Comparison of ENCODE assay signal across 13 cellular contexts in genomic region chr14:89592961-89593360, GRCh38.
DNase-seq lines count a peak whose midpoint lies in the region; ATAC-seq and TF ChIP-seq lines count a peak whose summit lies in the region.
"Had no signal": no experiment of that assay in that cellular context is flagged by ENCODE, and none has a peak within 500 bp of the region (broad histone marks: within the 10 kb centered on the region; RNA-seq: fewer than 3 reads in every experiment).

No MANE protein-coding gene starts in this region.

- no peak for DNase-seq in activated naive CD8-positive, alpha-beta T cell treated with anti-CD3 and anti-CD28 coated beads for 36 hours
- DNase-seq in WTC11 (ENCODE audit: low spot score) (no peak), endothelial cell (ENCODE audit: low spot score) (no peak), kidney tubule cell (ENCODE audit: low spot score) (no peak), 8988T (no peak)
- DNase-seq: ACHN; C1 segment of cervical spinal cord; Calu3; CD4-positive, alpha-beta T cell; DMS 273 treated with DMSO at 0.1 percent for 48 hours had no signal

- peaks cover 45% of the 10 kb centered on the region for H3K36me3 Mint-ChIP-seq in activated naive CD8-positive, alpha-beta T cell
- peaks cover 65% of the 10 kb centered on the region for H3K36me3 Mint-ChIP-seq in activated naive CD8-positive, alpha-beta T cell treated with anti-CD3 and anti-CD28 coated beads for 36 hours
- H3K36me3 Mint-ChIP-seq in WTC11 = peaks cover 42% of the 10 kb centered on the region
- H3K36me3 Mint-ChIP-seq in endothelial cell (ENCODE audit: low read depth, unreplicated experiment) = peaks cover 49% of the 10 kb centered on the region
- peaks cover 58% of the 10 kb centered on the region for H3K36me3 Mint-ChIP-seq in stimulated activated memory B cell treated with anti-CD40 and anti-IgM and Interleukin-4, amounts not matched to agents 10 μg/mL and 1 μg/mL and 100 μg/mL, for 72 hours

- H3K9me3 Mint-ChIP-seq in activated naive CD8-positive, alpha-beta T cell (ENCODE audit: low read depth) = peaks cover 34% of the 10 kb centered on the region
- peaks cover 30% of the 10 kb centered on the region for H3K9me3 Mint-ChIP-seq in activated naive CD8-positive, alpha-beta T cell treated with anti-CD3 and anti-CD28 coated beads for 36 hours
- H3K9me3 Mint-ChIP-seq in WTC11 (peaks cover 22% of the 10 kb centered on the region), endothelial cell (ENCODE audit: unreplicated experiment) (no peaks in the 10 kb centered on the region)
- peaks cover 21% of the 10 kb centered on the region for H3K9me3 Mint-ChIP-seq in stimulated activated memory B cell treated with anti-CD40 and anti-IgM and Interleukin-4, amounts not matched to agents 10 μg/mL and 1 μg/mL and 100 μg/mL, for 72 hours

- no peak overlapping the region for H3K4me3 Mint-ChIP-seq in activated naive CD8-positive, alpha-beta T cell
- no peak overlapping the region for H3K4me3 Mint-ChIP-seq in activated naive CD8-positive, alpha-beta T cell treated with anti-CD3 and anti-CD28 coated beads for 36 hours
- no peak overlapping the region for H3K4me3 Mint-ChIP-seq in WTC11
- H3K4me3 Mint-ChIP-seq in endothelial cell (ENCODE audit: unreplicated experiment) = peak overlapping the region; percentile 53
- no peak overlapping the region for H3K4me3 Mint-ChIP-seq in stimulated activated memory B cell treated with anti-CD40 and anti-IgM and Interleukin-4, amounts not matched to agents 10 μg/mL and 1 μg/mL and 100 μg/mL, for 72 hours
- H3K4me3 Mint-ChIP-seq: CD4-positive, alpha-beta T cell had no signal

- peaks cover 56% of the 10 kb centered on the region for H3K4me1 Mint-ChIP-seq in activated naive CD8-positive, alpha-beta T cell (ENCODE audit: low read depth)
- peaks cover 38% of the 10 kb centered on the region for H3K4me1 Mint-ChIP-seq in activated naive CD8-positive, alpha-beta T cell treated with anti-CD3 and anti-CD28 coated beads for 36 hours
- H3K4me1 Mint-ChIP-seq in WTC11 = peaks cover 47% of the 10 kb centered on the region
- peaks cover 9% of the 10 kb centered on the region for H3K4me1 Mint-ChIP-seq in endothelial cell (ENCODE audit: unreplicated experiment)
- H3K4me1 Mint-ChIP-seq in stimulated activated memory B cell treated with anti-CD40 and anti-IgM and Interleukin-4, amounts not matched to agents 10 μg/mL and 1 μg/mL and 100 μg/mL, for 72 hours = peaks cover 48% of the 10 kb centered on the region

- no peak for ATAC-seq in WTC11
- no peak for ATAC-seq in stimulated activated memory B cell treated with anti-CD40 and anti-IgM and Interleukin-4, amounts not matched to agents 10 μg/mL and 1 μg/mL and 100 μg/mL, for 72 hours
- ATAC-seq: HCT116 had no signal

- TF ChIP-seq CTCF in WTC11 (IDR thresholded peaks at IDR 0.05) = no peak
- no peak for TF ChIP-seq CTCF in endothelial cell (IDR thresholded peaks at IDR 0.05; ENCODE audit: unreplicated experiment)

- POLR2A ChIA-PET in WTC11 (lab: Charles Lee) = interaction anchor here (0.6 kb wide), 1 partner anchor 415 kb away, joined by 3 read pairs; no protein-coding TSS in a partner anchor

- CTCF ChIA-PET in WTC11 (lab: Charles Lee) = no interaction called here

- H3K27ac Mint-ChIP-seq in activated naive CD8-positive, alpha-beta T cell = peak overlapping the region; percentile 59
- no peak overlapping the region for H3K27ac Mint-ChIP-seq in activated naive CD8-positive, alpha-beta T cell treated with anti-CD3 and anti-CD28 coated beads for 36 hours
- H3K27ac Mint-ChIP-seq in WTC11 (peak overlapping the region; percentile 2; the same call in 1 of the 2 replicates), endothelial cell (ENCODE audit: unreplicated experiment) (no peak overlapping the region)
- peak overlapping the region; percentile 76 for H3K27ac Mint-ChIP-seq in stimulated activated memory B cell treated with anti-CD40 and anti-IgM and Interleukin-4, amounts not matched to agents 10 μg/mL and 1 μg/mL and 100 μg/mL, for 72 hours

- H3K27me3 Mint-ChIP-seq in activated naive CD8-positive, alpha-beta T cell = no peaks in the 10 kb centered on the region
- H3K27me3 Mint-ChIP-seq in activated naive CD8-positive, alpha-beta T cell treated with anti-CD3 and anti-CD28 coated beads for 36 hours = no peaks in the 10 kb centered on the region
- H3K27me3 Mint-ChIP-seq in WTC11 (ENCODE audit: low read depth) (no peaks in the 10 kb centered on the region), endothelial cell (ENCODE audit: unreplicated experiment) (no peaks in the 10 kb centered on the region)
- H3K27me3 Mint-ChIP-seq in stimulated activated memory B cell treated with anti-CD40 and anti-IgM and Interleukin-4, amounts not matched to agents 10 μg/mL and 1 μg/mL and 100 μg/mL, for 72 hours = no peaks in the 10 kb centered on the region
- H3K27me3 Mint-ChIP-seq: CD4-positive, alpha-beta T cell had no signal

TF ChIP-seq in WTC11, 78 proteins besides CTCF, POLR2A, EP300 and RAD21 (continues in another document):
- TF ChIP-seq JAZF1 (CRISPR knock-in tag; IDR thresholded peaks at IDR 0.05) (no peak), AFF4 (CRISPR knock-in tag; IDR thresholded peaks at IDR 0.05; ENCODE audit: borderline replicate concordance) (no peak), E2F1 (CRISPR knock-in tag; IDR thresholded peaks at IDR 0.05) (no peak), TEAD1 (CRISPR knock-in tag; IDR thresholded peaks at IDR 0.05) (no peak), ZNF121 (CRISPR knock-in tag; IDR thresholded peaks at IDR 0.05) (no peak), ATF6 (CRISPR knock-in tag; IDR thresholded peaks at IDR 0.05) (no peak), SMAD4 (CRISPR knock-in tag; IDR thresholded peaks at IDR 0.05) (no peak), ZNF425 (CRISPR knock-in tag; conservative IDR thresholded peaks at IDR 0.05) (no peak)

Comparison
In these comparisons a context has a peak if more than half of its experiments do, and no peak if none do; other contexts are left out.
1. H3K27ac Mint-ChIP-seq: peak in activated naive CD8-positive, alpha-beta T cell (single experiment), WTC11 (single experiment) and stimulated activated memory B cell treated with anti-CD40 and anti-IgM and Interleukin-4, amounts not matched to agents 10 μg/mL and 1 μg/mL and 100 μg/mL, for 72 hours (single experiment); none in activated naive CD8-positive, alpha-beta T cell treated with anti-CD3 and anti-CD28 coated beads for 36 hours (single experiment) and endothelial cell (single experiment).